In the genomic region with DNA sequence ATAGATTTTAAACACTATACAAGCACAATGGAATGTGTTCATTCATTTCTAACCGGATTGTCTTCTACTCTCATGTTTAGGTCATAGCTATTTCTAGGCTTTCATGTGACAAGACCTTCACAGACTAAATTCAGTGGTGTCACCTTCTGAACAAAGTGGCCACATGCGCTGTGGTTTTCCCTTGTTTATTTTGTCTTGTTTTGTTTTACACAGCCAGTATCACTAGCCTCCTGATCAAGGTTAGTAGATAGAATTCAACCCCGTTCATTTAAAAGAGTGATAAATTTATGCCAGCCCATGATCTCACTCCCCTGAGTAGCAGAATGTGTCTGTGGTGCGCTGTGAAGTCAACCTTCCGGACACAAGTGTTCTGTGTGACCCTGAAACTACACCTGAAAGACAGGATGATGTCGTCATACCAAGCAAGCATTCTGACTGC, we compare ENCODE assay signal across 14 cellular contexts.
DNase-seq lines count a peak whose midpoint lies in the region; ATAC-seq and TF ChIP-seq lines count a peak whose summit lies in the region.
"Had no signal": no experiment of that assay in that cellular context is flagged by ENCODE, and none has a peak within 500 bp of the region (broad histone marks: within the 10 kb centered on the region; RNA-seq: fewer than 3 reads in every experiment).

No MANE protein-coding gene starts in this region.

- H3K9me3 ChIP-seq in body of pancreas: no peaks in the 10 kb centered on the region
- H3K9me3 ChIP-seq in skeletal muscle tissue (ENCODE audit: control insufficient read depth in 3 of 3, low read length in 3 of 3): no peaks in the 10 kb centered on the region
- H3K9me3 ChIP-seq: BE2C, left lung, thyroid gland had no signal

- H3K36me3 ChIP-seq in body of pancreas (replicated peaks in 1 of 2; ENCODE audit: insufficient read depth in 1 of 2, low read depth in 2 of 2) (no peaks in the 10 kb centered on the region), skeletal muscle tissue (ENCODE audit: control insufficient read depth in 3 of 3, insufficient read depth in 3 of 3, low read length in 3 of 3) (no peaks in the 10 kb centered on the region)
- H3K36me3 ChIP-seq: BE2C, left lung, thyroid gland had no signal

- H3K27ac ChIP-seq in body of pancreas (peak overlapping the region; percentile 19 to 72 (median 54)), skeletal muscle tissue (ENCODE audit: low read depth, low read length) (peak overlapping the region; percentile 89)
- H3K27ac ChIP-seq: left lung, skin epidermis, thyroid gland had no signal

- H3K4me3 ChIP-seq in body of pancreas: no peak overlapping the region
- H3K4me3 ChIP-seq in skeletal muscle tissue (ENCODE audit: low read length in 3 of 3): no peak overlapping the region
- H3K4me3 ChIP-seq: left lung, skin epidermis, thyroid gland had no signal

- ATAC-seq in GM18511 (IDR thresholded peaks at IDR 0.05; ENCODE audit: unreplicated experiment) (peak; percentile 68), HG02678 (IDR thresholded peaks at IDR 0.05; ENCODE audit: unreplicated experiment) (peak; percentile 58), body of pancreas (peak; percentile 71), GM19023 (IDR thresholded peaks at IDR 0.05; ENCODE audit: unreplicated experiment) (no peak)
- ATAC-seq: left lung had no signal

- WGBS in body of pancreas, 2 donors: 36 to 42% methylated on average over 6 of the region's 6 CpGs

- peak overlapping the region in 2 of 3 donors; percentile 41 to 70 for H3K9ac ChIP-seq in skeletal muscle tissue (ENCODE audit: low read depth in 1 of 3, low read length in 3 of 3)

- H3K27me3 ChIP-seq in body of pancreas (no peaks in the 10 kb centered on the region), skeletal muscle tissue (ENCODE audit: control insufficient read depth in 3 of 3, insufficient read depth in 3 of 3, low read length in 3 of 3) (no peaks in the 10 kb centered on the region)
- H3K27me3 ChIP-seq: BE2C, left lung, thyroid gland had no signal

- H3K4me1 ChIP-seq in body of pancreas (peaks cover 3% of the 10 kb centered on the region), skeletal muscle tissue (ENCODE audit: control insufficient read depth in 3 of 3, insufficient read depth in 3 of 3, low read length in 3 of 3) (peaks cover 21 to 31% (median 23%) of the 10 kb centered on the region in 3 donors)

- no peak for TF ChIP-seq POLR2A in body of pancreas (IDR thresholded peaks at IDR 0.05)

- intact Hi-C loops in body of pancreas (cut with DNase I): no loop called here

- DNase-seq in body of pancreas (peak in 1 of 4 donors; percentile 15), dermis blood vessel endothelial cell (no peak), SW 1271 (lab: John Stamatoyannopoulos, UW) (no peak)
- DNase-seq: BE2C, DMS153, foreskin fibroblast, left lung, NCI-H1105 treated with DMSO at 0.1 percent for 48 hours, thyroid gland had no signal

- no peak for TF ChIP-seq CTCF in body of pancreas (IDR thresholded peaks at IDR 0.05)
